9 cellular contexts compared by ENCODE assay signal in the genomic region with DNA sequence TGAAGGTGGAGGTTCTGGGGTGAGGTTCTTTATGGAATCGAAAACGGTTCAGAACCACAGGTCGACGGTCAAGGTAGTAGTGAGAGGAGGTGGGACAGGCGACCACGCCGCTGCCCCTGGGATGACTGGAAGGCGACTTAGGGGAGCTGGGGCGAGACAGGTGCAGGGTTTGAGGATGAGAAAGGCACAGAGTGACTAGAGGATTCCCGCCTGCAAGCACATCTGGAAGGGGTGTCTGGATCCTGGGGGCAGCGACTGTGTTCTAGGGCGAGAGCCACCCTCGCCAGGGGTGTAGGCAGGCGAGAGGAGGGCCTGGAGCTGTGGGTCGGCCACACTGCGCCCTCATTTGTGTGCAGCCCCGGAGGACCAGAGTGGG. TPM values are rescaled to one million over a fixed set of nuclear protein-coding genes. Genes with fewer than 3 reads are reported as not detected.
DNase-seq lines count a peak whose midpoint lies in the region; ATAC-seq and TF ChIP-seq lines count a peak whose summit lies in the region.
"Had no signal": no experiment of that assay in that cellular context is flagged by ENCODE, and none has a peak within 500 bp of the region (broad histone marks: within the 10 kb centered on the region; RNA-seq: fewer than 3 reads in every experiment).

No MANE protein-coding gene starts in this region.

- H3K4me3 Mint-ChIP-seq in glutamatergic neuron (ENCODE audit: unreplicated experiment): peak overlapping the region; percentile 77

- no peaks in the 10 kb centered on the region for H3K9me2 ChIP-seq in OCI-LY7 (ENCODE audit: insufficient read depth, low read length)

- H3K4me1 Mint-ChIP-seq in glutamatergic neuron (ENCODE audit: low read depth, unreplicated experiment): peaks cover 12% of the 10 kb centered on the region

- no peak overlapping the region for H2AFZ ChIP-seq in OCI-LY7 (ENCODE audit: low read length)

- H3K4me1 ChIP-seq in OCI-LY7 (ENCODE audit: insufficient read depth, low read length, poor library complexity, severe bottlenecking): peaks cover 61% of the 10 kb centered on the region

- CTCF ChIA-PET in OCI-LY7 (lab: Charles Lee; ENCODE audit: unreplicated experiment): interaction anchor here (1.6 kb wide), 1 partner anchor 14 kb away, joined by 3 read pairs; no protein-coding TSS in a partner anchor
- CTCF ChIA-PET in GM10248 (lab: Yijun Ruan, JAX): interaction anchor here (0.9 to 2.1 kb wide), 6 partner anchors 11 to 154 kb away, joined by 3 to 7 read pairs (median 4); no protein-coding TSS in a partner anchor

- intact Hi-C loops in OCI-LY7 (cut with micrococcal nuclease; ENCODE audit: unreplicated experiment): no loop called here

- no peak for DNase-seq in OCI-LY7 (ENCODE audit: low spot score)
- no peak for DNase-seq in glutamatergic neuron
- DNase-seq in skeletal muscle cell (ENCODE audit: low read depth): no peak
- no peak for DNase-seq in cerebellum (ENCODE audit: low spot score)
- no peak for DNase-seq in AML-193 (lab: John Stamatoyannopoulos, UW)
- DNase-seq in GM10248 (ENCODE audit: extremely low spot score): no peak
- no peak for DNase-seq in activated gamma-delta T cell treated with Interleukin-2 at 50 U/mL for 16 hours

- H4K20me1 ChIP-seq in OCI-LY7 (ENCODE audit: insufficient read depth, low read length): no peaks in the 10 kb centered on the region

- H3K4me2 ChIP-seq in OCI-LY7 (ENCODE audit: low read length): peak overlapping the region; percentile 67; the same call in 1 of the 2 replicates

- POLR2A ChIA-PET in OCI-LY7 (lab: Charles Lee) (no interaction called here), GM10248 (lab: Yijun Ruan, JAX) (interaction anchor here (1.0 to 1.1 kb wide), 3 partner anchors 10 to 27 kb away, joined by 3 to 4 read pairs (median 3); partner anchors contain the start of gene KCP)

- peaks cover 5% of the 10 kb centered on the region for H3K36me3 Mint-ChIP-seq in glutamatergic neuron (ENCODE audit: unreplicated experiment)

- no peaks in the 10 kb centered on the region for H3K79me2 ChIP-seq in OCI-LY7 (ENCODE audit: insufficient read depth, low read depth, low read length)

- BruUV-seq in OCI-LY7 (replicated peaks; lab: Mats Ljungman, UMichigan): no TSS peak

- H3K9me3 Mint-ChIP-seq in glutamatergic neuron (ENCODE audit: unreplicated experiment): peaks cover 6% of the 10 kb centered on the region

- no peak overlapping the region for H3K4me3 ChIP-seq in OCI-LY7 (ENCODE audit: low read depth, low read length, poor library complexity, severe bottlenecking)
- peak overlapping the region; percentile 3 for H3K4me3 ChIP-seq in skeletal muscle cell (ENCODE audit: low read depth, low read length)

- TF ChIP-seq CTCF in OCI-LY7 (conservative IDR thresholded peaks at IDR 0.05; ENCODE audit: low read length): no peak
- TF ChIP-seq CTCF in glutamatergic neuron (IDR thresholded peaks at IDR 0.05; ENCODE audit: partially characterized antibody, unreplicated experiment): no peak
- no peak for TF ChIP-seq CTCF in GM10248 (IDR thresholded peaks at IDR 0.05; ENCODE audit: control extremely low read depth, extremely low read depth, low read depth, missing control alignments)

- no peaks in the 10 kb centered on the region for H3K9me3 ChIP-seq in OCI-LY7 (ENCODE audit: low read length)

- H3K27ac ChIP-seq in OCI-LY7 (ENCODE audit: low read depth, low read length, poor library complexity, severe bottlenecking): no peak overlapping the region
- H3K27ac ChIP-seq: SK-N-MC had no signal

- peaks cover 19% of the 10 kb centered on the region for H3K27me3 Mint-ChIP-seq in glutamatergic neuron (ENCODE audit: unreplicated experiment)

- peak; percentile 2 for ATAC-seq in GM18907 (IDR thresholded peaks at IDR 0.05; ENCODE audit: unreplicated experiment)

- no peak overlapping the region for H3K27ac Mint-ChIP-seq in glutamatergic neuron (ENCODE audit: unreplicated experiment)

- H3K36me3 ChIP-seq in OCI-LY7 (ENCODE audit: insufficient read depth, low read length): no peaks in the 10 kb centered on the region

RNA-seq across cellular contexts. Expression of gene IRF5, which starts 0.5 kb away (rescaled TPM):
- total RNA-seq in OCI-LY7 (2014; rRNA removed; shearing (Covaris generic)): 3.9 and 8.2 TPM in 2 replicates
- 15.8 and 21.9 TPM in 2 replicates for total RNA-seq in OCI-LY7 (2022)
- not detected for total RNA-seq in glutamatergic neuron (ENCODE audit: unreplicated experiment)
- 2.5 TPM for total RNA-seq in cerebellum

RNA-seq across cellular contexts. Expression of gene KCP, which starts 26.8 kb away (rescaled TPM):
- 0.90 and 2.3 TPM in 2 replicates for total RNA-seq in OCI-LY7 (2014; rRNA removed; shearing (Covaris generic))
- total RNA-seq in OCI-LY7 (2022) (1.4 TPM in 2 replicates), glutamatergic neuron (ENCODE audit: unreplicated experiment) (2.2 TPM), cerebellum (3.4 TPM)
